ENCODE assay signal across 8 cellular contexts in genomic region chr10:59880976-59881510, GRCh38. TPM values are rescaled to one million over a fixed set of nuclear protein-coding genes. Genes with fewer than 3 reads are reported as not detected.
DNase-seq lines count a peak whose midpoint lies in the region; ATAC-seq and TF ChIP-seq lines count a peak whose summit lies in the region.

No MANE protein-coding gene starts in this region.

- intact Hi-C loops in mucosa of descending colon (cut with DNase I, micrococcal nuclease): no loop called here

- H3K4me3 Mint-ChIP-seq in WTC11: no peak overlapping the region

- H3K36me3 Mint-ChIP-seq in WTC11: no peaks in the 10 kb centered on the region

- no peak overlapping the region for H3K4me3 ChIP-seq in mucosa of descending colon

- H3K9me3 Mint-ChIP-seq in WTC11: no peaks in the 10 kb centered on the region

- POLR2A ChIA-PET in WTC11 (lab: Charles Lee): no interaction called here

- ATAC-seq in GM18498 (IDR thresholded peaks at IDR 0.05; ENCODE audit: unreplicated experiment) (peak; percentile 73), HG02610 (IDR thresholded peaks at IDR 0.05; ENCODE audit: unreplicated experiment) (peak; percentile 87), WTC11 (peak; percentile 44), mucosa of descending colon (peak; percentile 49)

- DNase-seq in WTC11 (ENCODE audit: low spot score): no peak
- no peak for DNase-seq in mucosa of descending colon
- no peak for DNase-seq in dedifferentiated amniotic fluid mesenchymal stem cell (ENCODE audit: extremely low spot score)
- DNase-seq in middle frontal gyrus (ENCODE audit: extremely low spot score, low spot score): no peak
- no peak for DNase-seq in foreskin melanocyte
- no peak for DNase-seq in C1 segment of cervical spinal cord (lab: John Stamatoyannopoulos, UW)

- H3K4me1 ChIP-seq in mucosa of descending colon (ENCODE audit: low read depth): peaks cover 5% of the 10 kb centered on the region

- H3K4me1 Mint-ChIP-seq in WTC11: peaks cover 70% of the 10 kb centered on the region

- CTCF ChIA-PET in WTC11 (lab: Charles Lee): no interaction called here

- H3K27ac Mint-ChIP-seq in WTC11: no peak overlapping the region

- TF ChIP-seq CTCF in WTC11 (IDR thresholded peaks at IDR 0.05): no peak
- TF ChIP-seq CTCF in mucosa of descending colon (IDR thresholded peaks at IDR 0.05): no peak

- H3K36me3 ChIP-seq in mucosa of descending colon (ENCODE audit: low read depth): no peaks in the 10 kb centered on the region

- H3K27me3 Mint-ChIP-seq in WTC11 (ENCODE audit: low read depth): no peaks in the 10 kb centered on the region

- H3K9me3 ChIP-seq in mucosa of descending colon: no peaks in the 10 kb centered on the region

TF ChIP-seq in WTC11, 78 proteins besides CTCF, POLR2A, EP300 and RAD21 (continues in another document):
- TF ChIP-seq MLX (CRISPR knock-in tag; IDR thresholded peaks at IDR 0.05): no peak
- TF ChIP-seq GABPB1 (CRISPR knock-in tag; IDR thresholded peaks at IDR 0.05): no peak
- no peak for TF ChIP-seq E2F4 (CRISPR knock-in tag; IDR thresholded peaks at IDR 0.05; ENCODE audit: borderline replicate concordance, low read depth)
- TF ChIP-seq ZNF121 (CRISPR knock-in tag; IDR thresholded peaks at IDR 0.05): no peak
- no peak for TF ChIP-seq MAX (CRISPR knock-in tag; IDR thresholded peaks at IDR 0.05)
- no peak for TF ChIP-seq FOXP4 (CRISPR knock-in tag; IDR thresholded peaks at IDR 0.05)
- no peak for TF ChIP-seq NR1H2 (CRISPR knock-in tag; IDR thresholded peaks at IDR 0.05)
- no peak for TF ChIP-seq ATF3 (CRISPR knock-in tag; conservative IDR thresholded peaks at IDR 0.05)
- TF ChIP-seq ATF6 (CRISPR knock-in tag; IDR thresholded peaks at IDR 0.05): no peak
- no peak for TF ChIP-seq TEAD4 (CRISPR knock-in tag; IDR thresholded peaks at IDR 0.05)
- no peak for TF ChIP-seq IRF2 (CRISPR knock-in tag; IDR thresholded peaks at IDR 0.05; ENCODE audit: borderline replicate concordance, low read depth)
- TF ChIP-seq GTF2I (CRISPR knock-in tag; conservative IDR thresholded peaks at IDR 0.05): no peak
- no peak for TF ChIP-seq CREB1 (CRISPR knock-in tag; IDR thresholded peaks at IDR 0.05)
- TF ChIP-seq MXD4 (CRISPR knock-in tag; IDR thresholded peaks at IDR 0.05; ENCODE audit: borderline replicate concordance): no peak
- no peak for TF ChIP-seq ZNF396 (CRISPR knock-in tag; IDR thresholded peaks at IDR 0.05; ENCODE audit: borderline replicate concordance)
- TF ChIP-seq AR (CRISPR knock-in tag; IDR thresholded peaks at IDR 0.05): no peak
- no peak for TF ChIP-seq CDX4 (CRISPR knock-in tag; IDR thresholded peaks at IDR 0.05; ENCODE audit: borderline replicate concordance)

RNA-seq across cellular contexts. Expression of gene CCDC6, which starts 25.3 kb away (rescaled TPM):
- total RNA-seq in WTC11 (2021) (48.4 to 55.2 TPM (median 49.8 TPM) in 3 replicates), mucosa of descending colon (10 to 100 TPM; 54.5 to 73.1 (median 62.7) TPM)
